In the genomic region with DNA sequence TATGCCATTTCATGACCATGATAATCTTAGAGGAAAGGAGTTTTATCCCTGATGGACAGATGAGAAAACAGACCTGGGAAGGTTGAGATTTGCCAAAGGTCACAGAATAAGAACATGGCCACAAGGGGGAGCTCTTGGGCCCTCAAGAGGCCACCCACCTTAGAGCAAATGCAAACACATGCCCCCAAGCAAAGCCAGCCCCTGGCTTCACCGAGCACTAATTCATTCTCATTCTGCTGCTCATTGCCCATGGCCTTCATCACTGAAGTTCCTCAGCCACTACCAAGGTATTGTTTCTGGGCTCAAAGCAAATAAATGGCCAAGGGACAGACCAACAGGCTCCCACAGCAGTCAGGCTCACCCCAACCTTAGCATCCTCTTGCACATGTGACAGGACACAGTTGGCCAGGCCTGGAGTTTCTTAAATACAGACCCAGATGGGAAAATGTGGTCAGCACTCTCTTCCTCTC, we compare ENCODE assay signal across 8 cellular contexts. TPM values are rescaled to one million over a fixed set of nuclear protein-coding genes. Genes with fewer than 3 reads are reported as not detected.
A peak's percentile ranks its signal among the peaks of the same experiment; 100 is the strongest.
DNase-seq lines count a peak whose midpoint lies in the region; ATAC-seq lines count a peak whose summit lies in the region.

No MANE protein-coding gene starts in this region.

- ATAC-seq in Right ventricle myocardium superior (ENCODE audit: poor library complexity) = peak; percentile 59
- ATAC-seq in GM18520 (IDR thresholded peaks at IDR 0.05; ENCODE audit: unreplicated experiment) = no peak

- intact Hi-C loops in Right ventricle myocardium superior (cut with DNase I) = loop anchor here (5.0 kb wide), 2 partner anchors 46 to 116 kb away; partner anchors contain the start of gene PDLIM1

- peak; percentile 6 to 58 for DNase-seq in NCI-H524 (lab: John Stamatoyannopoulos, UW)
- DNase-seq in NCI-H524 treated with DMSO at 0.1 percent for 48 hours (lab: John Stamatoyannopoulos, UW) = no peak
- peak; percentile 90 for DNase-seq in HT-29 (ENCODE audit: low spot score)
- DNase-seq in RPMI8226 = peak; percentile 59
- DNase-seq in activated effector memory CD4-positive, alpha-beta T cell treated with anti-CD3 and anti-CD28 coated beads, Interleukin-2, amount 50 U/mL, for 16 hours = peak; percentile 77
- peak; percentile 76 for DNase-seq in Right ventricle myocardium superior
- peak; percentile 75 for DNase-seq in retina

RNA-seq across cellular contexts. Expression of gene PDLIM1, which starts 44.2 kb away (rescaled TPM):
- total RNA-seq in HT-29 (2014; rRNA removed; shearing (Covaris generic)) = 20.0 and 25.3 TPM in 2 replicates
- 226 TPM for total RNA-seq in Right ventricle myocardium superior

RNA-seq across cellular contexts. Expression of gene ACSM6, which starts 52.6 kb away (rescaled TPM):
- not detected in 2 replicates for total RNA-seq in HT-29 (2014; rRNA removed; shearing (Covaris generic))
- total RNA-seq in Right ventricle myocardium superior = not detected
